ENCODE assay signal across 16 cellular contexts in genomic region chr12:14314801-14315200, GRCh38. TPM values are rescaled to one million over a fixed set of nuclear protein-coding genes. Genes with fewer than 3 reads are reported as not detected.
DNase-seq lines count a peak whose midpoint lies in the region; ATAC-seq and TF ChIP-seq lines count a peak whose summit lies in the region.
"Had no signal": no experiment of that assay in that cellular context is flagged by ENCODE, and none has a peak within 500 bp of the region (broad histone marks: within the 10 kb centered on the region; RNA-seq: fewer than 3 reads in every experiment).

No MANE protein-coding gene starts in this region.

- H3K4me3 ChIP-seq in GM12865 (ENCODE audit: low read depth, low read length) (no peak overlapping the region), OCI-LY1 (ENCODE audit: low read depth, low read length, poor library complexity, severe bottlenecking) (no peak overlapping the region), lower leg skin (ENCODE audit: low read depth, poor library complexity, severe bottlenecking) (no peak overlapping the region)

- no peak for TF ChIP-seq POLR2A in lower leg skin (IDR thresholded peaks at IDR 0.05)

- DNase-seq in GM12865 (ENCODE audit: low read depth) = peak; percentile 51
- DNase-seq in globus pallidus (ENCODE audit: low spot score) = peak; percentile 11
- no peak for DNase-seq in GM10248 (ENCODE audit: extremely low spot score)
- DNase-seq in lower leg skin (ENCODE audit: low spot score in 2 of 2) = no peak
- DNase-seq in stimulated activated naive CD4-positive, alpha-beta T cell (lab: John Stamatoyannopoulos, UW) = no peak
- no peak for DNase-seq in islet precursor cell
- DNase-seq: activated CD4-positive, alpha-beta memory T cell treated with anti-CD3 and anti-CD28 coated beads, Interleukin-2, amount 10 ng/mL, durations not matched to agents 7 days and 5 days; amniotic stem cell; IMR-90; NCI-H1930; NCI-H510A treated with DMSO at 0.1 percent for 48 hours; stimulated activated naive CD4-positive, alpha-beta T cell treated with Interleukin-2 at 50 U/mL for 16 hours; T-helper 2 cell had no signal

- no peaks in the 10 kb centered on the region for H3K36me3 ChIP-seq in OCI-LY1 (ENCODE audit: insufficient read depth, low read length)

- no peaks in the 10 kb centered on the region for H3F3A ChIP-seq in OCI-LY1 (ENCODE audit: insufficient read depth, low read length)

- no peaks in the 10 kb centered on the region for H3K79me2 ChIP-seq in OCI-LY1 (ENCODE audit: insufficient read depth, low read length)

- intact Hi-C loops in lower leg skin (cut with DNase I; ENCODE audit: low total_unique reads) = no loop called here

- CTCF ChIA-PET in GM10248 (lab: Yijun Ruan, JAX) = interaction anchor here (0.9 to 1.5 kb wide), 3 partner anchors 10 to 100 kb away, joined by 3 to 4 read pairs (median 3); no protein-coding TSS in a partner anchor

- peak; percentile 55 for ATAC-seq in HG03060 (IDR thresholded peaks at IDR 0.05; ENCODE audit: low read depth, unreplicated experiment)

- POLR2A ChIA-PET in GM10248 (lab: Yijun Ruan, JAX) = no interaction called here

- no peak overlapping the region for H3K9ac ChIP-seq in OCI-LY1 (ENCODE audit: low read length)

- no peak overlapping the region for H3K4me2 ChIP-seq in OCI-LY1 (ENCODE audit: low read length)

- H3K9me3 ChIP-seq in OCI-LY1 (ENCODE audit: low read length) = peaks cover 6% of the 10 kb centered on the region; the same call in 1 of the 2 replicates

- 82 to 93% methylated on average over 6 of the region's 6 CpGs for WGBS in lower leg skin, 2 donors

- TF ChIP-seq CTCF in GM12865 (IDR thresholded peaks at IDR 0.05; ENCODE audit: insufficient read depth, low read depth, low read length, missing control alignments) (no peak), OCI-LY1 (IDR thresholded peaks at IDR 0.05; ENCODE audit: low read length) (no peak), GM10248 (IDR thresholded peaks at IDR 0.05; ENCODE audit: control extremely low read depth, extremely low read depth, low read depth, missing control alignments) (no peak), lower leg skin (IDR thresholded peaks at IDR 0.05) (no peak)

- peaks cover 10% of the 10 kb centered on the region for H3K4me1 ChIP-seq in OCI-LY1 (ENCODE audit: insufficient read depth, low read length, severe bottlenecking)

- no peak overlapping the region for H2AFZ ChIP-seq in OCI-LY1 (ENCODE audit: low read length)

- no peaks in the 10 kb centered on the region for H3K9me2 ChIP-seq in OCI-LY1 (ENCODE audit: low read depth, low read length)

- no peaks in the 10 kb centered on the region for H4K20me1 ChIP-seq in OCI-LY1 (ENCODE audit: insufficient read depth, low read length)

- H3K27ac ChIP-seq in OCI-LY1 (ENCODE audit: low read depth, low read length, poor library complexity, severe bottlenecking) = peak overlapping the region; percentile 14
- H3K27ac ChIP-seq: RWPE1 had no signal

- H3K27me3 ChIP-seq in OCI-LY1 (ENCODE audit: insufficient read depth, low read length) = no peaks in the 10 kb centered on the region

RNA-seq across cellular contexts. Expression of gene ATF7IP, which starts 50.7 kb away (rescaled TPM):
- 10 to 100 TPM; 35.3 to 49.0 (median 42.4) TPM for total RNA-seq in lower leg skin

Comparison
In these comparisons a context has a peak if more than half of its experiments do, and no peak if none do; other contexts are left out.
1. DNase-seq: peak in GM12865 (single experiment) and globus pallidus (single experiment); none in GM10248 (single experiment), lower leg skin (0 of 2), stimulated activated naive CD4-positive, alpha-beta T cell (0 of 6) and islet precursor cell (single experiment).